ENCODE assay signal across 13 cellular contexts in genomic region chr17:68255731-68256538, GRCh38. TPM values are rescaled to one million over a fixed set of nuclear protein-coding genes. Genes with fewer than 3 reads are reported as not detected.
A peak's percentile ranks its signal among the peaks of the same experiment; 100 is the strongest.
DNase-seq lines count a peak whose midpoint lies in the region; ATAC-seq, FAIRE-seq and TF ChIP-seq lines count a peak whose summit lies in the region.
"Had no signal": no experiment of that assay in that cellular context is flagged by ENCODE, and none has a peak within 500 bp of the region (broad histone marks: within the 10 kb centered on the region; RNA-seq: fewer than 3 reads in every experiment).

No MANE protein-coding gene starts in this region.

- no peaks in the 10 kb centered on the region for H3K27me3 Mint-ChIP-seq in activated T-helper 2 cell treated with anti-CD3 and anti-CD28 coated beads, Interferon-gamma antibody, Interleukin-2, Interleukin-4, amounts not matched to agents 10 μg/mL and 5 μg/mL and 100 μg/mL, durations not matched to agents 14 hours and 24 hours and 36 hours (ENCODE audit: low read depth)
- H3K27me3 Mint-ChIP-seq in natural killer cell treated with Interleukin-12 subunit alpha and Interleukin-12 subunit beta and Interleukin-15 and Interleukin-18, amount 100 ng/mL, for 72 hours = no peaks in the 10 kb centered on the region

- no peak for FAIRE-seq in frontal cortex (lab: Jason Lieb, UNC)
- FAIRE-seq: urothelium cell line had no signal

- no peak for TF ChIP-seq CTCF in DOHH2 (IDR thresholded peaks at IDR 0.05; ENCODE audit: low read depth, low read length, poor library complexity, severe bottlenecking)

- no peaks in the 10 kb centered on the region for H3K9me3 Mint-ChIP-seq in activated T-helper 2 cell treated with anti-CD3 and anti-CD28 coated beads, Interferon-gamma antibody, Interleukin-2, Interleukin-4, amounts not matched to agents 10 μg/mL and 5 μg/mL and 100 μg/mL, durations not matched to agents 14 hours and 24 hours and 36 hours
- H3K9me3 Mint-ChIP-seq in natural killer cell treated with Interleukin-12 subunit alpha and Interleukin-12 subunit beta and Interleukin-15 and Interleukin-18, amount 100 ng/mL, for 72 hours = no peaks in the 10 kb centered on the region

- peaks cover 75% of the 10 kb centered on the region for H3K36me3 Mint-ChIP-seq in activated T-helper 2 cell treated with anti-CD3 and anti-CD28 coated beads, Interferon-gamma antibody, Interleukin-2, Interleukin-4, amounts not matched to agents 10 μg/mL and 5 μg/mL and 100 μg/mL, durations not matched to agents 14 hours and 24 hours and 36 hours (ENCODE audit: low read depth)
- peaks cover 6% of the 10 kb centered on the region for H3K36me3 Mint-ChIP-seq in natural killer cell treated with Interleukin-12 subunit alpha and Interleukin-12 subunit beta and Interleukin-15 and Interleukin-18, amount 100 ng/mL, for 72 hours

- peak overlapping the region; percentile 69 for H3K4me3 ChIP-seq in DOHH2 (ENCODE audit: low read length)

- peak in 1 of 2 donors; percentile 62 for ATAC-seq in natural killer cell treated with Interleukin-12 subunit alpha and Interleukin-12 subunit beta and Interleukin-15 and Interleukin-18, amount 100 ng/mL, for 72 hours
- ATAC-seq in GM19452 (IDR thresholded peaks at IDR 0.05; ENCODE audit: unreplicated experiment) = no peak

- H3K4me3 Mint-ChIP-seq in activated T-helper 2 cell treated with anti-CD3 and anti-CD28 coated beads, Interferon-gamma antibody, Interleukin-2, Interleukin-4, amounts not matched to agents 10 μg/mL and 5 μg/mL and 100 μg/mL, durations not matched to agents 14 hours and 24 hours and 36 hours (ENCODE audit: low read depth) = peak overlapping the region; percentile 48
- H3K4me3 Mint-ChIP-seq in natural killer cell treated with Interleukin-12 subunit alpha and Interleukin-12 subunit beta and Interleukin-15 and Interleukin-18, amount 100 ng/mL, for 72 hours = peak overlapping the region; percentile 75

- H3K36me3 ChIP-seq in DOHH2 (ENCODE audit: control insufficient read depth, low read length) = peaks cover 80% of the 10 kb centered on the region

- H3K4me1 Mint-ChIP-seq in activated T-helper 2 cell treated with anti-CD3 and anti-CD28 coated beads, Interferon-gamma antibody, Interleukin-2, Interleukin-4, amounts not matched to agents 10 μg/mL and 5 μg/mL and 100 μg/mL, durations not matched to agents 14 hours and 24 hours and 36 hours (ENCODE audit: low read depth) = peaks cover 77% of the 10 kb centered on the region
- peaks cover 61 to 71% of the 10 kb centered on the region in 2 donors for H3K4me1 Mint-ChIP-seq in natural killer cell treated with Interleukin-12 subunit alpha and Interleukin-12 subunit beta and Interleukin-15 and Interleukin-18, amount 100 ng/mL, for 72 hours (ENCODE audit: low read depth in 2 of 2)

- no peaks in the 10 kb centered on the region for H3K9me2 ChIP-seq in DOHH2 (replicated peaks; ENCODE audit: control insufficient read depth, low read length)

- peak overlapping the region; percentile 87 for H3K27ac Mint-ChIP-seq in activated T-helper 2 cell treated with anti-CD3 and anti-CD28 coated beads, Interferon-gamma antibody, Interleukin-2, Interleukin-4, amounts not matched to agents 10 μg/mL and 5 μg/mL and 100 μg/mL, durations not matched to agents 14 hours and 24 hours and 36 hours
- H3K27ac Mint-ChIP-seq in natural killer cell treated with Interleukin-12 subunit alpha and Interleukin-12 subunit beta and Interleukin-15 and Interleukin-18, amount 100 ng/mL, for 72 hours = peak overlapping the region; percentile 92 to 96

- peaks cover 55% of the 10 kb centered on the region for H3F3A ChIP-seq in DOHH2 (ENCODE audit: control insufficient read depth, insufficient read depth)

- H4K20me1 ChIP-seq in DOHH2 (ENCODE audit: control insufficient read depth, insufficient read depth, low read depth, low read length) = no peaks in the 10 kb centered on the region

- H3K27me3 ChIP-seq in DOHH2 (ENCODE audit: control insufficient read depth, low read length) = no peaks in the 10 kb centered on the region

- DNase-seq in NOMO-1 (lab: John Stamatoyannopoulos, UW; ENCODE audit: unreplicated experiment in 2 of 2) (peak; percentile 77 to 98), NCI-H2196 (lab: John Stamatoyannopoulos, UW; ENCODE audit: unreplicated experiment) (no peak), NCI-H748 (lab: John Stamatoyannopoulos, UW; ENCODE audit: unreplicated experiment) (no peak), frontal cortex (ENCODE audit: low spot score in 2 of 2) (no peak)
- DNase-seq in activated T-helper 2 cell treated with anti-CD3 and anti-CD28 coated beads, Interferon-gamma antibody, Interleukin-2, Interleukin-4, amounts not matched to agents 10 μg/mL and 5 μg/mL and 100 μg/mL, durations not matched to agents 14 hours and 24 hours and 36 hours (ENCODE audit: low spot score) = no peak
- no peak for DNase-seq in natural killer cell treated with Interleukin-12 subunit alpha and Interleukin-12 subunit beta and Interleukin-15 and Interleukin-18, amount 100 ng/mL, for 72 hours (ENCODE audit: low spot score)
- DNase-seq: activated CD4-positive, CD25-positive, alpha-beta regulatory T cell treated with anti-CD3 and anti-CD28 coated beads, Interleukin-2, amount 50 U/mL, for 72 hours; DMS79; midbrain; NCI-H2029 treated with DMSO at 0.1 percent for 48 hours had no signal

- H3K79me2 ChIP-seq in DOHH2 (ENCODE audit: control insufficient read depth, low read length) = peaks cover 54% of the 10 kb centered on the region

- peak overlapping the region; percentile 84 for H3K4me2 ChIP-seq in DOHH2 (ENCODE audit: low read length)

- intact Hi-C loops in activated T-helper 2 cell treated with anti-CD3 and anti-CD28 coated beads, Interferon-gamma antibody, Interleukin-2, Interleukin-4, amounts not matched to agents 10 μg/mL and 5 μg/mL and 100 μg/mL, durations not matched to agents 14 hours and 24 hours and 36 hours (cut with micrococcal nuclease) = no loop called here

- peak overlapping the region; percentile 97 for H3K27ac ChIP-seq in DOHH2 (ENCODE audit: low read depth, low read length)

- peaks cover 99% of the 10 kb centered on the region for H3K4me1 ChIP-seq in DOHH2 (ENCODE audit: control insufficient read depth, low read length)

- H3K9me3 ChIP-seq in DOHH2 (ENCODE audit: control insufficient read depth, insufficient read depth, low read length) = no peaks in the 10 kb centered on the region

RNA-seq across cellular contexts. Expression of gene AMZ2, which starts 8.1 kb away (rescaled TPM):
- total RNA-seq in activated T-helper 2 cell treated with anti-CD3 and anti-CD28 coated beads, Interferon-gamma antibody, Interleukin-2, Interleukin-4, amounts not matched to agents 10 μg/mL and 5 μg/mL and 100 μg/mL, durations not matched to agents 14 hours and 24 hours and 36 hours = 85.9 and 111 TPM in 2 replicates
- total RNA-seq in natural killer cell treated with Interleukin-12 subunit alpha and Interleukin-12 subunit beta and Interleukin-15 and Interleukin-18, amount 100 ng/mL, for 72 hours = 10 to 100 TPM; 47.1 to 62.2 TPM
- 75.4 TPM for total RNA-seq in frontal cortex

RNA-seq across cellular contexts. Expression of gene SLC16A6, which starts 35.0 kb away (rescaled TPM):
- 3.1 and 3.4 TPM in 2 replicates for total RNA-seq in activated T-helper 2 cell treated with anti-CD3 and anti-CD28 coated beads, Interferon-gamma antibody, Interleukin-2, Interleukin-4, amounts not matched to agents 10 μg/mL and 5 μg/mL and 100 μg/mL, durations not matched to agents 14 hours and 24 hours and 36 hours
- total RNA-seq in natural killer cell treated with Interleukin-12 subunit alpha and Interleukin-12 subunit beta and Interleukin-15 and Interleukin-18, amount 100 ng/mL, for 72 hours = 1 to 10 TPM; 2.4 to 5.8 TPM
- total RNA-seq in frontal cortex = 1.2 TPM

RNA-seq across cellular contexts. Expression of gene ARSG, which starts 35.4 kb away (rescaled TPM):
- 7.3 and 9.6 TPM in 2 replicates for total RNA-seq in activated T-helper 2 cell treated with anti-CD3 and anti-CD28 coated beads, Interferon-gamma antibody, Interleukin-2, Interleukin-4, amounts not matched to agents 10 μg/mL and 5 μg/mL and 100 μg/mL, durations not matched to agents 14 hours and 24 hours and 36 hours
- total RNA-seq in natural killer cell treated with Interleukin-12 subunit alpha and Interleukin-12 subunit beta and Interleukin-15 and Interleukin-18, amount 100 ng/mL, for 72 hours = 1 to 10 TPM; 2.4 to 4.7 TPM
- 5.7 TPM for total RNA-seq in frontal cortex

Comparison
In these comparisons a context has a peak if more than half of its experiments do, and no peak if none do; other contexts are left out.
1. DNase-seq: peak in NOMO-1 (2 of 2); none in activated T-helper 2 cell treated with anti-CD3 and anti-CD28 coated beads, Interferon-gamma antibody, Interleukin-2, Interleukin-4, amounts not matched to agents 10 μg/mL and 5 μg/mL and 100 μg/mL, durations not matched to agents 14 hours and 24 hours and 36 hours (single experiment), natural killer cell treated with Interleukin-12 subunit alpha and Interleukin-12 subunit beta and Interleukin-15 and Interleukin-18, amount 100 ng/mL, for 72 hours (single experiment), NCI-H2196 (single experiment), NCI-H748 (single experiment) and frontal cortex (0 of 2).